Comparison of ENCODE assay signal across 1 cellular context in the genomic region with DNA sequence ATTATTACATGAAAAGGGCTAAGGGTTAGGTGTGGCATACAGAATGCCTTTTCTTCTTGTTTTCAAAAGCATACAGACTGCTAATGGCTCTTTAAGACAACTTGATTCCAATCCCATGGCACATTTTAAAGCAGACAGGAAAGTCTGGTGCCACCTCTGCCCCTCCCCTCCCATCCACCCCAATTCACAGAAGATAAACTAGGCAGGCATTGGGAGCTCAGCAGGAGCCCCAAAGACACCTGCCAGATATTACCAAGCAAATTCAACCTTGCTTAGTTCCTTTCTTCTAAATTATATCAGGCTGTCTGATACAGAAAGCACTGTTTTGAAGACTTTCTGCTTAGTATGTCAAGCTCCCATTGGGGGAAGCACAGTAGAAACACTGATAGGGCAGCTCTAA.
TF ChIP-seq lines count a peak whose summit lies in the region.

No MANE protein-coding gene starts in this region.

TF ChIP-seq in K562, 482 proteins besides CTCF, POLR2A, EP300 and RAD21 (continued from another document):
- TF ChIP-seq, protein P1, sequence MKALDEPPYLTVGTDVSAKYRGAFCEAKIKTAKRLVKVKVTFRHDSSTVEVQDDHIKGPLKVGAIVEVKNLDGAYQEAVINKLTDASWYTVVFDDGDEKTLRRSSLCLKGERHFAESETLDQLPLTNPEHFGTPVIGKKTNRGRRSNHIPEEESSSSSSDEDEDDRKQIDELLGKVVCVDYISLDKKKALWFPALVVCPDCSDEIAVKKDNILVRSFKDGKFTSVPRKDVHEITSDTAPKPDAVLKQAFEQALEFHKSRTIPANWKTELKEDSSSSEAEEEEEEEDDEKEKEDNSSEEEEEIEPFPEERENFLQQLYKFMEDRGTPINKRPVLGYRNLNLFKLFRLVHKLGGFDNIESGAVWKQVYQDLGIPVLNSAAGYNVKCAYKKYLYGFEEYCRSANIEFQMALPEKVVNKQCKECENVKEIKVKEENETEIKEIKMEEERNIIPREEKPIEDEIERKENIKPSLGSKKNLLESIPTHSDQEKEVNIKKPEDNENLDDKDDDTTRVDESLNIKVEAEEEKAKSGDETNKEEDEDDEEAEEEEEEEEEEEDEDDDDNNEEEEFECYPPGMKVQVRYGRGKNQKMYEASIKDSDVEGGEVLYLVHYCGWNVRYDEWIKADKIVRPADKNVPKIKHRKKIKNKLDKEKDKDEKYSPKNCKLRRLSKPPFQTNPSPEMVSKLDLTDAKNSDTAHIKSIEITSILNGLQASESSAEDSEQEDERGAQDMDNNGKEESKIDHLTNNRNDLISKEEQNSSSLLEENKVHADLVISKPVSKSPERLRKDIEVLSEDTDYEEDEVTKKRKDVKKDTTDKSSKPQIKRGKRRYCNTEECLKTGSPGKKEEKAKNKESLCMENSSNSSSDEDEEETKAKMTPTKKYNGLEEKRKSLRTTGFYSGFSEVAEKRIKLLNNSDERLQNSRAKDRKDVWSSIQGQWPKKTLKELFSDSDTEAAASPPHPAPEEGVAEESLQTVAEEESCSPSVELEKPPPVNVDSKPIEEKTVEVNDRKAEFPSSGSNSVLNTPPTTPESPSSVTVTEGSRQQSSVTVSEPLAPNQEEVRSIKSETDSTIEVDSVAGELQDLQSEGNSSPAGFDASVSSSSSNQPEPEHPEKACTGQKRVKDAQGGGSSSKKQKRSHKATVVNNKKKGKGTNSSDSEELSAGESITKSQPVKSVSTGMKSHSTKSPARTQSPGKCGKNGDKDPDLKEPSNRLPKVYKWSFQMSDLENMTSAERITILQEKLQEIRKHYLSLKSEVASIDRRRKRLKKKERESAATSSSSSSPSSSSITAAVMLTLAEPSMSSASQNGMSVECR (CRISPR knock-in tag; IDR thresholded peaks at IDR 0.05) = no peak
- TF ChIP-seq MIER1 (IDR thresholded peaks at IDR 0.05; ENCODE audit: low read depth) = no peak
- TF ChIP-seq ZKSCAN8 (CRISPR knock-in tag; IDR thresholded peaks at IDR 0.05) = no peak
- TF ChIP-seq ATF2 (CRISPR knock-in tag; IDR thresholded peaks at IDR 0.05) = no peak
- no peak for TF ChIP-seq CREB1 (IDR thresholded peaks at IDR 0.05)
- no peak for TF ChIP-seq CREB1 (CRISPR knock-in tag; IDR thresholded peaks at IDR 0.05)
- no peak for TF ChIP-seq SRF (CRISPR knock-in tag; IDR thresholded peaks at IDR 0.05)
- no peak for TF ChIP-seq MCM2 (IDR thresholded peaks at IDR 0.05; ENCODE audit: low read depth)
- no peak for TF ChIP-seq THRB (CRISPR knock-in tag; conservative IDR thresholded peaks at IDR 0.05)
- TF ChIP-seq STAT6 (CRISPR knock-in tag; IDR thresholded peaks at IDR 0.05) = no peak
- TF ChIP-seq AFF1 (IDR thresholded peaks at IDR 0.05; ENCODE audit: low read depth in 1 of 2, partially characterized antibody in 2 of 2) = no peak
- no peak for TF ChIP-seq SREBF2 (CRISPR knock-in tag; IDR thresholded peaks at IDR 0.05)
- TF ChIP-seq MCM3 (IDR thresholded peaks at IDR 0.05) = no peak
- TF ChIP-seq CLOCK (CRISPR knock-in tag; IDR thresholded peaks at IDR 0.05; ENCODE audit: borderline replicate concordance) = no peak
- TF ChIP-seq, protein P2, sequence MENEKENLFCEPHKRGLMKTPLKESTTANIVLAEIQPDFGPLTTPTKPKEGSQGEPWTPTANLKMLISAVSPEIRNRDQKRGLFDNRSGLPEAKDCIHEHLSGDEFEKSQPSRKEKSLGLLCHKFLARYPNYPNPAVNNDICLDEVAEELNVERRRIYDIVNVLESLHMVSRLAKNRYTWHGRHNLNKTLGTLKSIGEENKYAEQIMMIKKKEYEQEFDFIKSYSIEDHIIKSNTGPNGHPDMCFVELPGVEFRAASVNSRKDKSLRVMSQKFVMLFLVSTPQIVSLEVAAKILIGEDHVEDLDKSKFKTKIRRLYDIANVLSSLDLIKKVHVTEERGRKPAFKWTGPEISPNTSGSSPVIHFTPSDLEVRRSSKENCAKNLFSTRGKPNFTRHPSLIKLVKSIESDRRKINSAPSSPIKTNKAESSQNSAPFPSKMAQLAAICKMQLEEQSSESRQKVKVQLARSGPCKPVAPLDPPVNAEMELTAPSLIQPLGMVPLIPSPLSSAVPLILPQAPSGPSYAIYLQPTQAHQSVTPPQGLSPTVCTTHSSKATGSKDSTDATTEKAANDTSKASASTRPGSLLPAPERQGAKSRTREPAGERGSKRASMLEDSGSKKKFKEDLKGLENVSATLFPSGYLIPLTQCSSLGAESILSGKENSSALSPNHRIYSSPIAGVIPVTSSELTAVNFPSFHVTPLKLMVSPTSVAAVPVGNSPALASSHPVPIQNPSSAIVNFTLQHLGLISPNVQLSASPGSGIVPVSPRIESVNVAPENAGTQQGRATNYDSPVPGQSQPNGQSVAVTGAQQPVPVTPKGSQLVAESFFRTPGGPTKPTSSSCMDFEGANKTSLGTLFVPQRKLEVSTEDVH (IDR thresholded peaks at IDR 0.05; ENCODE audit: low read depth, partially characterized antibody) = no peak
- no peak for TF ChIP-seq SETDB1 (IDR thresholded peaks at IDR 0.05; ENCODE audit: low read length)
- TF ChIP-seq ZNF311 (CRISPR knock-in tag; IDR thresholded peaks at IDR 0.05) = no peak
- no peak for TF ChIP-seq SRSF3 (IDR thresholded peaks at IDR 0.05; ENCODE audit: insufficient read depth, low read length)
